Comparison of ENCODE assay signal across 1 cellular context in the genomic region with DNA sequence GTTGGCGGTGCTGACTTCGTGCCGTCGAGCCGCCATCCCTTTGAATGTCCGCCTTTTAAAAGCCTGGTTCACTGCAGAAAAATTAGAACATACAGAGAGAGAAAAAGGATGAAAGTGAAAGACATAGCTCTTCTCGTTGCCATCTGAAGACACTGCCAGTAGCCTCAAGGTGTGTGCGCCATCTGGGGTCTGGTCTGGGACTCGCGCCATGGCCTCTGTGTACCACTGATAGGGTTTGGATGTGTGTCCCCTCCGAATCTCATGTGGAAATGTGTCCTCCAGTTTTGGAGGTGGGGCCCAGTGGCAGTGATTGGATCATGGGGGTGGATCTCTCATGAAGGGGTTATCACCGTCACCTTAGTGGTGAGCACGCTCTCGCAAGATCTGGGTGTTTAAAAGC.
TF ChIP-seq lines count a peak whose summit lies in the region.

No MANE protein-coding gene starts in this region.

TF ChIP-seq in HCT116, 20 proteins besides CTCF, POLR2A, EP300 and RAD21 (continued from another document):
- TF ChIP-seq TCF7L2 (IDR thresholded peaks at IDR 0.05; ENCODE audit: borderline replicate concordance, extremely low read depth, insufficient read depth, insufficient read length) (no peak), SIN3A (IDR thresholded peaks at IDR 0.05; ENCODE audit: low read depth) (no peak), MAX (IDR thresholded peaks at IDR 0.05) (no peak), ZNF274 (IDR thresholded peaks at IDR 0.05; ENCODE audit: low read depth, low read length) (no peak), SRF (IDR thresholded peaks at IDR 0.05; ENCODE audit: low read depth) (no peak), POLR2AphosphoS5 (IDR thresholded peaks at IDR 0.05; ENCODE audit: low read depth, low read length) (no peak), JUND (IDR thresholded peaks at IDR 0.05) (no peak), EZH2 (IDR thresholded peaks at IDR 0.05) (no peak), REST (IDR thresholded peaks at IDR 0.05; ENCODE audit: low read depth) (no peak), EZH2phosphoT487 (IDR thresholded peaks at IDR 0.05; ENCODE audit: borderline replicate concordance) (no peak)
TF ChIP-seq in HCT116: peak in this region for 0.
